ENCODE assay signal across 27 cellular contexts in genomic region chr12:89567691-89568239, GRCh38.
"Had no signal": no experiment of that assay in that cellular context is flagged by ENCODE, and none has a peak within 500 bp of the region (broad histone marks: within the 10 kb centered on the region; RNA-seq: fewer than 3 reads in every experiment).

No MANE protein-coding gene starts in this region.

- ATAC-seq: gastroesophageal sphincter; left colon; sciatic nerve; stimulated activated effector memory CD8-positive, alpha-beta T cell treated with anti-CD3 and anti-CD28 coated beads, Interleukin-12 subunit alpha, Interleukin-12 subunit beta, amount 100 ng/mL, for 72 hours; T-helper 17 cell had no signal

- H3K27ac ChIP-seq: adrenal gland, ascending aorta, brain microvascular endothelial cell, gastroesophageal sphincter, neutrophil, ovary, thoracic aorta, vagina had no signal

- H3K27me3 ChIP-seq: adrenal gland, ascending aorta, brain microvascular endothelial cell, gastroesophageal sphincter, neutrophil, ovary, vagina had no signal

- H3K9me3 ChIP-seq: adrenal gland, ascending aorta, gastroesophageal sphincter, neutrophil, ovary, thoracic aorta, vagina had no signal

- DNase-seq: activated CD4-positive, alpha-beta memory T cell treated with anti-CD3 and anti-CD28 coated beads for 36 hours; activated CD4-positive, alpha-beta T cell treated with anti-CD3 and anti-CD28 coated beads, Interleukin-2, amount 10 ng/mL, durations not matched to agents 24 days and 14 days; activated CD4-positive, CD25-positive, alpha-beta regulatory T cell treated with anti-CD3 and anti-CD28 coated beads, Interleukin-2, amount 50 U/mL, for 72 hours; activated CD8-positive, alpha-beta memory T cell treated with anti-CD3 and anti-CD28 coated beads, Interleukin-2, amount 50 U/mL, for 4 hours; activated naive CD4-positive, alpha-beta T cell; activated naive CD8-positive, alpha-beta T cell treated with anti-CD3 and anti-CD28 coated beads for 36 hours; activated T-cell treated with anti-CD3 and anti-CD28 coated beads, Interleukin-2, amount 50 U/mL, for 1 hour; adrenal gland; brain microvascular endothelial cell; central memory CD4-positive, alpha-beta T cell; endodermal cell; head of caudate nucleus; hippocampal formation; kidney; left colon; ovary; retina; stimulated activated CD4-positive, alpha-beta T cell treated with anti-CD3 and anti-CD28 coated beads, Interleukin-4, amount 100 ng/mL, for 24 hours; T-helper 17 cell had no signal

- H3K4me1 ChIP-seq: adrenal gland, ascending aorta, gastroesophageal sphincter had no signal

- H3K36me3 ChIP-seq: adrenal gland, ascending aorta, brain microvascular endothelial cell, gastroesophageal sphincter, neutrophil, ovary, thoracic aorta, vagina had no signal

- H3K4me3 ChIP-seq: adrenal gland, ascending aorta, gastroesophageal sphincter, ovary, skin epidermis, thoracic aorta, vagina had no signal
